Comparison of ENCODE assay signal across 24 cellular contexts in genomic region chr9:89797255-89797654, GRCh38.
"Had no signal": no experiment of that assay in that cellular context is flagged by ENCODE, and none has a peak within 500 bp of the region (broad histone marks: within the 10 kb centered on the region; RNA-seq: fewer than 3 reads in every experiment).

No MANE protein-coding gene starts in this region.

- H3K4me3 Mint-ChIP-seq: dendritic cell treated with granulocyte-macrophage colony-stimulating factor and Interleukin-4, amounts not matched to agents 40 ng/mL and 50 ng/mL, for 4 days; effector memory CD8-positive, alpha-beta T cell; natural killer cell treated with Interleukin-12 subunit alpha and Interleukin-12 subunit beta and Interleukin-15 and Interleukin-18, amount 100 ng/mL, for 72 hours; stimulated activated naive B cell treated with anti-CD40 and anti-IgM and Interleukin-4, amounts not matched to agents 10 μg/mL and 1 μg/mL and 100 μg/mL, for 72 hours; stimulated activated naive CD8-positive, alpha-beta T cell treated with anti-CD3 and anti-CD28 coated beads, Interleukin-15, amount 100 ng/mL, for 72 hours had no signal

- H3K4me3 ChIP-seq: esophagus squamous epithelium, gastroesophageal sphincter, hepatocyte, psoas muscle, right lobe of liver, spleen, thoracic aorta, transverse colon had no signal

- ATAC-seq: effector memory CD8-positive, alpha-beta T cell; gastroesophageal sphincter; left colon; left ventricle myocardium superior; psoas muscle; stimulated activated naive B cell treated with anti-CD40 and anti-IgM and Interleukin-4, amounts not matched to agents 10 μg/mL and 1 μg/mL and 100 μg/mL, for 72 hours; stimulated activated naive CD8-positive, alpha-beta T cell treated with anti-CD3 and anti-CD28 coated beads, Interleukin-15, amount 100 ng/mL, for 72 hours had no signal

- H3K4me2 ChIP-seq: hepatocyte had no signal

- H3K27ac Mint-ChIP-seq: dendritic cell treated with granulocyte-macrophage colony-stimulating factor and Interleukin-4, amounts not matched to agents 40 ng/mL and 50 ng/mL, for 4 days; effector memory CD8-positive, alpha-beta T cell; stimulated activated naive B cell treated with anti-CD40 and anti-IgM and Interleukin-4, amounts not matched to agents 10 μg/mL and 1 μg/mL and 100 μg/mL, for 72 hours had no signal

- H3K36me3 ChIP-seq: esophagus squamous epithelium, gastroesophageal sphincter, right lobe of liver, spleen, thoracic aorta, transverse colon had no signal

- H3K36me3 Mint-ChIP-seq: natural killer cell treated with Interleukin-12 subunit alpha and Interleukin-12 subunit beta and Interleukin-15 and Interleukin-18, amount 100 ng/mL, for 72 hours; stimulated activated naive B cell treated with anti-CD40 and anti-IgM and Interleukin-4, amounts not matched to agents 10 μg/mL and 1 μg/mL and 100 μg/mL, for 72 hours had no signal

- H3K27ac ChIP-seq: epithelial cell of prostate, esophagus squamous epithelium, gastroesophageal sphincter, hepatocyte, psoas muscle, spleen, thoracic aorta, transverse colon had no signal

- H3K27me3 Mint-ChIP-seq: stimulated activated naive B cell treated with anti-CD40 and anti-IgM and Interleukin-4, amounts not matched to agents 10 μg/mL and 1 μg/mL and 100 μg/mL, for 72 hours had no signal

- H3K79me2 ChIP-seq: hepatocyte, parathyroid adenoma had no signal

- H3K9me3 Mint-ChIP-seq: dendritic cell treated with granulocyte-macrophage colony-stimulating factor and Interleukin-4, amounts not matched to agents 40 ng/mL and 50 ng/mL, for 4 days; effector memory CD8-positive, alpha-beta T cell; natural killer cell treated with Interleukin-12 subunit alpha and Interleukin-12 subunit beta and Interleukin-15 and Interleukin-18, amount 100 ng/mL, for 72 hours; stimulated activated naive B cell treated with anti-CD40 and anti-IgM and Interleukin-4, amounts not matched to agents 10 μg/mL and 1 μg/mL and 100 μg/mL, for 72 hours; stimulated activated naive CD8-positive, alpha-beta T cell treated with anti-CD3 and anti-CD28 coated beads, Interleukin-15, amount 100 ng/mL, for 72 hours had no signal

- H2AFZ ChIP-seq: hepatocyte, parathyroid adenoma had no signal

- H3K27me3 ChIP-seq: esophagus squamous epithelium, gastroesophageal sphincter, hepatocyte, right lobe of liver, spleen, transverse colon had no signal

- H3K9ac ChIP-seq: parathyroid adenoma had no signal

- H3K9me3 ChIP-seq: esophagus squamous epithelium, gastroesophageal sphincter, psoas muscle, right lobe of liver, spleen, thoracic aorta, transverse colon had no signal

- H3K4me1 ChIP-seq: psoas muscle, spleen had no signal

- FAIRE-seq: urothelium cell line had no signal

- DNase-seq: effector memory CD8-positive, alpha-beta T cell; esophagus squamous epithelium; foreskin fibroblast; left colon; left ventricle myocardium superior; mammary epithelial cell; psoas muscle; retina; right lobe of liver; spleen; stimulated activated CD4-positive, alpha-beta T cell treated with anti-CD3 and anti-CD28 coated beads, Interleukin-15, amount 100 ng/mL, for 24 hours; stimulated activated CD4-positive, alpha-beta T cell treated with anti-CD3 and anti-CD28 coated beads, Interleukin-1b, Interleukin-23, amount 100 ng/mL, for 48 hours; stimulated activated CD4-positive, alpha-beta T cell treated with anti-CD3 and anti-CD28 coated beads, Interleukin-4, amount 100 ng/mL, for 4 hours; stimulated activated naive B cell treated with anti-CD40 and anti-IgM and Interleukin-4, amounts not matched to agents 10 μg/mL and 1 μg/mL and 100 μg/mL, for 72 hours; stimulated activated naive CD8-positive, alpha-beta T cell treated with anti-CD3 and anti-CD28 coated beads, Interleukin-15, amount 100 ng/mL, for 72 hours; transverse colon had no signal

- H3K4me1 Mint-ChIP-seq: stimulated activated naive CD8-positive, alpha-beta T cell treated with anti-CD3 and anti-CD28 coated beads, Interleukin-15, amount 100 ng/mL, for 72 hours had no signal
